Comparison of ENCODE assay signal across 8 cellular contexts in genomic region chr16:48535831-48536599, GRCh38.
DNase-seq lines count a peak whose midpoint lies in the region; TF ChIP-seq lines count a peak whose summit lies in the region.

No MANE protein-coding gene starts in this region.

- H3K36me3 ChIP-seq in GM23248 (ENCODE audit: low read depth): no peaks in the 10 kb centered on the region

- H3K27ac Mint-ChIP-seq in dendritic cell treated with granulocyte-macrophage colony-stimulating factor and Interleukin-4, amounts not matched to agents 40 ng/mL and 50 ng/mL, for 4 days: peak overlapping the region; percentile 96
- H3K27ac Mint-ChIP-seq in nephron progenitor cell: peak overlapping the region; percentile 97
- H3K27ac Mint-ChIP-seq in activated T-helper 1 cell treated with anti-CD3 and anti-CD28 coated beads, Interleukin-12 subunit alpha, Interleukin-12 subunit beta, Interleukin-2, Interleukin-4 antibody, amounts not matched to agents 30 ng/mL and 10 ng/mL and 1 ng/mL, durations not matched to agents 14 hours and 24 hours and 36 hours: no peak overlapping the region

- no peaks in the 10 kb centered on the region for H3K9me2 ChIP-seq in GM23248 (ENCODE audit: insufficient read depth)

- H3K4me1 Mint-ChIP-seq in dendritic cell treated with granulocyte-macrophage colony-stimulating factor and Interleukin-4, amounts not matched to agents 40 ng/mL and 50 ng/mL, for 4 days (ENCODE audit: low read depth): peaks cover 76% of the 10 kb centered on the region
- H3K4me1 Mint-ChIP-seq in nephron progenitor cell: peaks cover 78% of the 10 kb centered on the region
- H3K4me1 Mint-ChIP-seq in activated T-helper 1 cell treated with anti-CD3 and anti-CD28 coated beads, Interleukin-12 subunit alpha, Interleukin-12 subunit beta, Interleukin-2, Interleukin-4 antibody, amounts not matched to agents 30 ng/mL and 10 ng/mL and 1 ng/mL, durations not matched to agents 14 hours and 24 hours and 36 hours (ENCODE audit: low read depth): peaks cover 12% of the 10 kb centered on the region

- in situ Hi-C loops in GM13976 (cut with MboI; ENCODE audit: low sequenced_read_pairs, unreplicated experiment): loop anchor here (25.0 kb wide), 1 partner anchor 299 kb away; the partner anchor contains the start of genes ABCC11 and LONP2
- in situ Hi-C loops in GM23248 (cut with MboI): no loop called here

- no peaks in the 10 kb centered on the region for H3K79me2 ChIP-seq in GM23248 (ENCODE audit: insufficient read depth)

- H3F3A ChIP-seq in GM23248 (ENCODE audit: insufficient read depth): peaks cover 9% of the 10 kb centered on the region; the same call in 1 of the 2 replicates

- peaks cover 50% of the 10 kb centered on the region for H3K36me3 Mint-ChIP-seq in dendritic cell treated with granulocyte-macrophage colony-stimulating factor and Interleukin-4, amounts not matched to agents 40 ng/mL and 50 ng/mL, for 4 days (ENCODE audit: low read depth)
- H3K36me3 Mint-ChIP-seq in nephron progenitor cell (ENCODE audit: low read depth): peaks cover 6% of the 10 kb centered on the region
- H3K36me3 Mint-ChIP-seq in activated T-helper 1 cell treated with anti-CD3 and anti-CD28 coated beads, Interleukin-12 subunit alpha, Interleukin-12 subunit beta, Interleukin-2, Interleukin-4 antibody, amounts not matched to agents 30 ng/mL and 10 ng/mL and 1 ng/mL, durations not matched to agents 14 hours and 24 hours and 36 hours (ENCODE audit: low read depth): peaks cover 13% of the 10 kb centered on the region

- peaks cover 28% of the 10 kb centered on the region for H3K4me1 ChIP-seq in GM23248 (ENCODE audit: insufficient read depth)

- peak overlapping the region; percentile 49 for H3K4me2 ChIP-seq in GM23248 (ENCODE audit: unreplicated experiment)

- peak overlapping the region; percentile 39 for H3K4me3 Mint-ChIP-seq in dendritic cell treated with granulocyte-macrophage colony-stimulating factor and Interleukin-4, amounts not matched to agents 40 ng/mL and 50 ng/mL, for 4 days
- H3K4me3 Mint-ChIP-seq in nephron progenitor cell: no peak overlapping the region
- H3K4me3 Mint-ChIP-seq in activated T-helper 1 cell treated with anti-CD3 and anti-CD28 coated beads, Interleukin-12 subunit alpha, Interleukin-12 subunit beta, Interleukin-2, Interleukin-4 antibody, amounts not matched to agents 30 ng/mL and 10 ng/mL and 1 ng/mL, durations not matched to agents 14 hours and 24 hours and 36 hours: no peak overlapping the region

- H3K27me3 ChIP-seq in GM23248 (replicated peaks; ENCODE audit: insufficient read depth): no peaks in the 10 kb centered on the region

- H3K9ac ChIP-seq in GM23248: peak overlapping the region; percentile 74

- no peak overlapping the region for H3K4me3 ChIP-seq in GM23248

- DNase-seq in GM13976 (ENCODE audit: low spot score) (peak; percentile 85), GM23248 (peak; percentile 70), MV-4-11 (lab: John Stamatoyannopoulos, UW) (peak; percentile 79), nephron progenitor cell (peak; percentile 69), OCI-M2 (lab: John Stamatoyannopoulos, UW; ENCODE audit: unreplicated experiment) (no peak), DMS114 treated with DMSO at 0.1 percent for 48 hours (lab: John Stamatoyannopoulos, UW; ENCODE audit: unreplicated experiment) (no peak)
- no peak for DNase-seq in activated T-helper 1 cell treated with anti-CD3 and anti-CD28 coated beads, Interleukin-12 subunit alpha, Interleukin-12 subunit beta, Interleukin-2, Interleukin-4 antibody, amounts not matched to agents 30 ng/mL and 10 ng/mL and 1 ng/mL, durations not matched to agents 14 hours and 24 hours and 36 hours (ENCODE audit: low spot score)

- no peaks in the 10 kb centered on the region for H4K20me1 ChIP-seq in GM23248 (ENCODE audit: insufficient read depth)

- H3K9me3 Mint-ChIP-seq in dendritic cell treated with granulocyte-macrophage colony-stimulating factor and Interleukin-4, amounts not matched to agents 40 ng/mL and 50 ng/mL, for 4 days: no peaks in the 10 kb centered on the region
- H3K9me3 Mint-ChIP-seq in nephron progenitor cell: no peaks in the 10 kb centered on the region
- H3K9me3 Mint-ChIP-seq in activated T-helper 1 cell treated with anti-CD3 and anti-CD28 coated beads, Interleukin-12 subunit alpha, Interleukin-12 subunit beta, Interleukin-2, Interleukin-4 antibody, amounts not matched to agents 30 ng/mL and 10 ng/mL and 1 ng/mL, durations not matched to agents 14 hours and 24 hours and 36 hours: no peaks in the 10 kb centered on the region

- intact Hi-C loops in dendritic cell treated with granulocyte-macrophage colony-stimulating factor and Interleukin-4, amounts not matched to agents 40 ng/mL and 50 ng/mL, for 4 days (cut with micrococcal nuclease): loop anchor here (2.0 to 5.0 kb wide), 2 partner anchors 151 to 169 kb away; partner anchors contain the start of gene SIAH1
- intact Hi-C loops in activated T-helper 1 cell treated with anti-CD3 and anti-CD28 coated beads, Interleukin-12 subunit alpha, Interleukin-12 subunit beta, Interleukin-2, Interleukin-4 antibody, amounts not matched to agents 30 ng/mL and 10 ng/mL and 1 ng/mL, durations not matched to agents 14 hours and 24 hours and 36 hours (cut with micrococcal nuclease): no loop called here

- H3K9me3 ChIP-seq in GM23248 (ENCODE audit: low read depth): no peaks in the 10 kb centered on the region

- 26 to 29% methylated on average over 15 to 16 of the region's 16 CpGs for WGBS in GM23248 (ENCODE audit: low coverage in 1 of 2, low lambda C conversion rate in 2 of 2, missing lambda C conversion rate in 2 of 2), 2 experiments

- H2AFZ ChIP-seq in GM23248: peak overlapping the region; percentile 29; the same call in 1 of the 2 replicates

- no peak for TF ChIP-seq CTCF in GM13976 (IDR thresholded peaks at IDR 0.05; ENCODE audit: borderline replicate concordance, control extremely low read depth, extremely low read depth, insufficient read depth, missing control alignments)
- no peak for TF ChIP-seq CTCF in nephron progenitor cell (IDR thresholded peaks at IDR 0.05)

- H3K27me3 Mint-ChIP-seq in dendritic cell treated with granulocyte-macrophage colony-stimulating factor and Interleukin-4, amounts not matched to agents 40 ng/mL and 50 ng/mL, for 4 days: no peaks in the 10 kb centered on the region
- H3K27me3 Mint-ChIP-seq in nephron progenitor cell (ENCODE audit: low read depth, poor library complexity): peaks cover 6% of the 10 kb centered on the region
- no peaks in the 10 kb centered on the region for H3K27me3 Mint-ChIP-seq in activated T-helper 1 cell treated with anti-CD3 and anti-CD28 coated beads, Interleukin-12 subunit alpha, Interleukin-12 subunit beta, Interleukin-2, Interleukin-4 antibody, amounts not matched to agents 30 ng/mL and 10 ng/mL and 1 ng/mL, durations not matched to agents 14 hours and 24 hours and 36 hours (ENCODE audit: insufficient read depth)

- peak overlapping the region; percentile 76 for H3K27ac ChIP-seq in GM23248

Comparison
In these comparisons a context has a peak if more than half of its experiments do, and no peak if none do; other contexts are left out.
1. DNase-seq: peak in GM13976 (single experiment), GM23248 (single experiment), MV-4-11 (single experiment) and nephron progenitor cell (single experiment); none in activated T-helper 1 cell treated with anti-CD3 and anti-CD28 coated beads, Interleukin-12 subunit alpha, Interleukin-12 subunit beta, Interleukin-2, Interleukin-4 antibody, amounts not matched to agents 30 ng/mL and 10 ng/mL and 1 ng/mL, durations not matched to agents 14 hours and 24 hours and 36 hours (single experiment), OCI-M2 (single experiment) and DMS114 treated with DMSO at 0.1 percent for 48 hours (single experiment).